ENCODE assay signal across 8 cellular contexts in genomic region chr6:34696189-34696738, GRCh38. TPM values are rescaled to one million over a fixed set of nuclear protein-coding genes. Genes with fewer than 3 reads are reported as not detected.
DNase-seq lines count a peak whose midpoint lies in the region; ATAC-seq, FAIRE-seq and TF ChIP-seq lines count a peak whose summit lies in the region.

No MANE protein-coding gene starts in this region.

- peak overlapping the region; percentile 74 for H3K27ac ChIP-seq in KOPT-K1 (ENCODE audit: low read depth, low read length, poor library complexity, severe bottlenecking)
- peak overlapping the region; percentile 89 for H3K27ac ChIP-seq in K562 (ENCODE audit: extremely low read depth, low read depth, low read length)
- H3K27ac ChIP-seq in keratinocyte (ENCODE audit: control insufficient read depth, insufficient read depth, low read length): peak overlapping the region; percentile 91
- peak overlapping the region; percentile 94 to 96 (median 95) for H3K27ac ChIP-seq in spleen

- peaks cover 57% of the 10 kb centered on the region for H3K79me2 ChIP-seq in K562 (ENCODE audit: control insufficient read depth, insufficient read depth, low read length)
- H3K79me2 ChIP-seq in keratinocyte (ENCODE audit: control insufficient read depth, insufficient read depth, low read length): peaks cover 53% of the 10 kb centered on the region

- WGBS in K562 (ENCODE audit: insufficient coverage, low coverage, missing lambda C conversion rate): under 1% methylated on average over 38 of the region's 41 CpGs
- WGBS in spleen, 5 donors: 0 to 1% (median 1%) methylated on average over 17 to 41 of the region's 41 CpGs

- POLR2A ChIA-PET in K562 (lab: Yijun Ruan, JAX): interaction anchor here (0.6 to 2.9 kb wide), 11 partner anchors 12 to 858 kb away, joined by 3 to 16 read pairs (median 3); partner anchors contain the start of gene SNRPC

- intact Hi-C loops in K562 (cut with micrococcal nuclease): loop anchor here (2.0 to 5.0 kb wide), 3 partner anchors 61 to 96 kb away; partner anchors contain the start of genes BLTP3A and SNRPC
- intact Hi-C loops in spleen (cut with DNase I; ENCODE audit: low total_unique reads): no loop called here

- CTCF ChIA-PET in K562 (lab: Yijun Ruan, JAX; ENCODE audit: low intra/inter-chr PET ratio): interaction anchor here (0.5 kb wide), 1 partner anchor 60 kb away, joined by 3 read pairs; no protein-coding TSS in a partner anchor

- H3K9me3 ChIP-seq in KOPT-K1 (ENCODE audit: insufficient read depth, low read length, poor library complexity, severe bottlenecking): no peaks in the 10 kb centered on the region
- no peaks in the 10 kb centered on the region for H3K9me3 ChIP-seq in K562 (replicated peaks; ENCODE audit: control insufficient read depth, insufficient read depth, low read depth, low read length)
- no peaks in the 10 kb centered on the region for H3K9me3 ChIP-seq in keratinocyte (ENCODE audit: control insufficient read depth, low read depth, low read length)
- H3K9me3 ChIP-seq in spleen: no peaks in the 10 kb centered on the region

- DNase-seq in GM06990 (ENCODE audit: extremely low read depth, insufficient read length): no peak
- peak in 2 of 4 experiments; percentile 35 to 46 for DNase-seq in K562 (ENCODE audit: extremely low read depth in 1 of 4, low spot score in 3 of 4)
- no peak for DNase-seq in keratinocyte (ENCODE audit: low read depth, low spot score)
- DNase-seq in spleen: no peak
- DNase-seq in COLO829 (ENCODE audit: low spot score): no peak
- DNase-seq in stimulated activated naive CD4-positive, alpha-beta T cell (lab: John Stamatoyannopoulos, UW): no peak

- TF ChIP-seq CTCF in GM06990 (IDR thresholded peaks at IDR 0.05; ENCODE audit: insufficient read depth, low read length, poor library complexity, severe bottlenecking): no peak
- no peak for TF ChIP-seq CTCF in K562 (IDR thresholded peaks at IDR 0.05 in 2 of 3, conservative IDR thresholded peaks at IDR 0.05 in 1 of 3; ENCODE audit: insufficient read depth in 2 of 3, low read depth in 1 of 3, low read length in 3 of 3)
- no peak for TF ChIP-seq CTCF in keratinocyte (optimal IDR thresholded peaks at IDR 0.05 in 1 of 3, IDR thresholded peaks at IDR 0.05 in 1 of 3, conservative IDR thresholded peaks at IDR 0.05 in 1 of 3; ENCODE audit: extremely low read depth in 1 of 3, insufficient read depth in 2 of 3, low read length in 3 of 3)
- TF ChIP-seq CTCF in spleen (IDR thresholded peaks at IDR 0.05 in 8 of 11, conservative IDR thresholded peaks at IDR 0.05 in 3 of 11): no peak

- H2AFZ ChIP-seq in K562 (ENCODE audit: low read depth, low read length) (peak overlapping the region; percentile 86), keratinocyte (ENCODE audit: control insufficient read depth, low read length) (peak overlapping the region; percentile 86)

- no peak for TF ChIP-seq RAD21 in K562 (CRISPR knock-in tag; conservative IDR thresholded peaks at IDR 0.05 in 1 of 2, IDR thresholded peaks at IDR 0.05 in 1 of 2)

- H4K20me1 ChIP-seq in K562 (replicated peaks; ENCODE audit: control insufficient read depth, insufficient read depth, low read length) (no peaks in the 10 kb centered on the region), keratinocyte (ENCODE audit: control insufficient read depth, extremely low read depth, insufficient read depth, low read length) (peaks cover 2% of the 10 kb centered on the region)

- H3K4me3 ChIP-seq in GM06990 (replicated peaks; ENCODE audit: low read depth, low read length) (peak overlapping the region; percentile 100), K562 (peak overlapping the region; percentile 98), keratinocyte (ENCODE audit: control insufficient read depth in 2 of 3, extremely low read depth in 1 of 3, insufficient read depth in 2 of 3, low read depth in 1 of 3, low read length in 3 of 3) (peak overlapping the region; percentile 95 to 99 (median 95)), spleen (peak overlapping the region; percentile 55 to 93 (median 87))

- H3K9me1 ChIP-seq in K562 (ENCODE audit: control insufficient read depth, insufficient read depth, low read length) (no peaks in the 10 kb centered on the region), keratinocyte (ENCODE audit: control insufficient read depth, extremely low read depth, insufficient read depth, low read length) (no peaks in the 10 kb centered on the region)

- H3K36me3 ChIP-seq in GM06990 (ENCODE audit: control insufficient read depth, insufficient read depth, low read length) (no peaks in the 10 kb centered on the region), KOPT-K1 (ENCODE audit: insufficient read depth, low read length) (0 out of 2 replicates have a peak, but pooled peaks cover 5% of the 10 kb centered on the region), K562 (ENCODE audit: control insufficient read depth, insufficient read depth, low read length) (peaks cover 13% of the 10 kb centered on the region; the same call in 1 of the 3 replicates), keratinocyte (ENCODE audit: control insufficient read depth in 2 of 2, extremely low read depth in 1 of 2, insufficient read depth in 2 of 2, low read length in 2 of 2) (no peaks in the 10 kb centered on the region), spleen (no peaks in the 10 kb centered on the region)

- H3K27me3 ChIP-seq in GM06990 (replicated peaks; ENCODE audit: control insufficient read depth, insufficient read depth, low read length): no peaks in the 10 kb centered on the region
- no peaks in the 10 kb centered on the region for H3K27me3 ChIP-seq in K562 (ENCODE audit: control insufficient read depth in 2 of 2, insufficient read depth in 2 of 2, low read length in 2 of 2)
- no peaks in the 10 kb centered on the region for H3K27me3 ChIP-seq in keratinocyte (ENCODE audit: control insufficient read depth, extremely low read depth, insufficient read depth, low read length)
- no peaks in the 10 kb centered on the region for H3K27me3 ChIP-seq in spleen (replicated peaks in 1 of 7)

- FAIRE-seq in K562 (lab: Jason Lieb, UNC) (no peak), keratinocyte (lab: Jason Lieb, UNC) (no peak)

- H3K9ac ChIP-seq in K562 (ENCODE audit: insufficient read depth in 1 of 2, low read depth in 2 of 2, low read length in 2 of 2) (peak overlapping the region; percentile 91 to 100), keratinocyte (ENCODE audit: control insufficient read depth, extremely low read depth, insufficient read depth, low read length) (peak overlapping the region; percentile 95)

- TSS peak; percentile 36 for BruUV-seq in K562 (replicated peaks; lab: Mats Ljungman, UMichigan)

- H3K4me1 ChIP-seq in K562 (replicated peaks in 1 of 2; ENCODE audit: control insufficient read depth in 2 of 2, insufficient read depth in 2 of 2, low read length in 2 of 2): peaks cover 17 to 22% of the 10 kb centered on the region in 2 experiments; a peak in 4 of 5 replicates
- peaks cover 13% of the 10 kb centered on the region for H3K4me1 ChIP-seq in keratinocyte (ENCODE audit: control insufficient read depth, extremely low read depth, insufficient read depth, low read length)
- H3K4me1 ChIP-seq in spleen: peaks cover 24 to 60% (median 54%) of the 10 kb centered on the region in 6 donors

- in situ Hi-C loops in K562 (cut with MboI): no loop called here

- TF ChIP-seq POLR2A in K562 (conservative IDR thresholded peaks at IDR 0.05): no peak
- no peak for TF ChIP-seq POLR2A in spleen (IDR thresholded peaks at IDR 0.05)

- H3K4me2 ChIP-seq in K562 (ENCODE audit: insufficient read depth, low read length) (peak overlapping the region; percentile 91), keratinocyte (ENCODE audit: control insufficient read depth, extremely low read depth, insufficient read depth, low read depth, low read length) (peak overlapping the region; percentile 87)

- ATAC-seq in GM21717 (IDR thresholded peaks at IDR 0.05; ENCODE audit: unreplicated experiment) (peak; percentile 33), K562 (peak; percentile 58)

- dilution Hi-C loops in keratinocyte (cut with MboI; ENCODE audit: extremely low pct_ligation_motif_present, low sequenced_read_pairs): no loop called here

- TF ChIP-seq EP300 in K562 (IDR thresholded peaks at IDR 0.05; ENCODE audit: low read length): no peak

TF ChIP-seq in K562, 482 proteins besides CTCF, POLR2A, EP300 and RAD21 (continues in another document):
- TF ChIP-seq RFX5 (IDR thresholded peaks at IDR 0.05; ENCODE audit: low read depth, low read length) (no peak), ZNF76 (CRISPR knock-in tag; IDR thresholded peaks at IDR 0.05; ENCODE audit: borderline replicate concordance) (0 out of 2 replicates have a peak, but pooled peaks have one; percentile 21), ZNF583 (CRISPR knock-in tag; IDR thresholded peaks at IDR 0.05) (no peak), MAFK (IDR thresholded peaks at IDR 0.05; ENCODE audit: low read length) (no peak)

RNA-seq across cellular contexts. Expression of gene ILRUN, which starts 0.3 kb away (rescaled TPM):
- total RNA-seq in K562 (2011; cell fraction: chromatin; rRNA removed; ENCODE audit: low replicate concordance): 46.7 and 47.2 TPM in 2 replicates
- total RNA-seq in K562 (2011; cell fraction: nucleolus; rRNA removed): 30.2 and 32.0 TPM in 2 replicates
- 38.8 and 48.2 TPM in 2 replicates for total RNA-seq in K562 (2011; cell fraction: nucleoplasm; rRNA removed)
- total RNA-seq in K562 (2014; rRNA removed) (35.7 and 44.7 TPM in 2 replicates), K562 (2014; rRNA removed; fragmentation: Illumina TruSeq; extraction: Trizol) (54.9 and 57.6 TPM in 2 replicates), K562 (2015; rRNA removed; fragmentation: Illumina TruSeq; extraction: Trizol) (53.4 and 55.0 TPM in 2 replicates), K562 (2021) (74.5 and 78.9 TPM in 2 replicates), spleen (10 to 100 TPM; 49.4 to 75.5 (median 64.2) TPM)
- polyA plus RNA-seq in K562 (2011; rRNA removed) (62.1 and 66.1 TPM in 2 replicates), K562 (2014; fragmentation: Illumina TruSeq; extraction: Trizol) (70.0 and 74.7 TPM in 2 replicates), K562 (2014; fragmentation: Nextera tagmentation; extraction: Ambion mirVana) (10 to 100 TPM; 24.9 to 30.7 TPM), K562 (2014; rRNA removed) (42.8 and 44.2 TPM in 2 replicates), keratinocyte (54.2 to 64.1 TPM (median 56.4 TPM) in 3 replicates), spleen (10 to 100 TPM; 14.6 to 44.3 (median 19.2) TPM)
- polyA plus RNA-seq in K562 (2011; cell fraction: cytosol; rRNA removed): 53.1 and 62.6 TPM in 2 replicates
- polyA plus RNA-seq in K562 (2011; cell fraction: nucleus; rRNA removed): 26.0 and 30.3 TPM in 2 replicates
- polyA plus RNA-seq in K562 (2012): 75.6 and 76.6 TPM in 2 replicates
- polyA minus RNA-seq in K562 (2011; rRNA and poly(A)+ RNA removed): 88.9 and 93.9 TPM in 2 replicates
- 48.1 and 57.5 TPM in 2 replicates for polyA minus RNA-seq in K562 (2011; cell fraction: cytosol; rRNA and poly(A)+ RNA removed)
- 12.9 and 20.4 TPM in 2 replicates for polyA minus RNA-seq in K562 (2011; cell fraction: nucleus; rRNA and poly(A)+ RNA removed)
- polyA plus RNA-seq in keratinocyte (2011; ENCODE audit: low read depth): 50.2 TPM
- polyA plus RNA-seq in keratinocyte (2011; cell fraction: cytosol; rRNA removed): 58.2 and 69.3 TPM in 2 replicates
- polyA plus RNA-seq in keratinocyte (2011; cell fraction: nucleus; rRNA removed): 46.2 and 48.6 TPM in 2 replicates
- 65.0 and 69.0 TPM in 2 replicates for polyA plus RNA-seq in keratinocyte (2012; ENCODE audit: low replicate concordance)
- 85.9 to 97.5 TPM (median 87.4 TPM) in 3 replicates for polyA minus RNA-seq in keratinocyte
- 59.7 TPM for polyA minus RNA-seq in keratinocyte (2011; cell fraction: cytosol; rRNA and poly(A)+ RNA removed)
- 27.5 and 48.1 TPM in 2 replicates for polyA minus RNA-seq in keratinocyte (2011; cell fraction: nucleus; rRNA and poly(A)+ RNA removed)
